Comparison of ENCODE assay signal across 8 cellular contexts in genomic region chr5:122723606-122724352, GRCh38. TPM values are rescaled to one million over a fixed set of nuclear protein-coding genes. Genes with fewer than 3 reads are reported as not detected.
A peak's percentile ranks its signal among the peaks of the same experiment; 100 is the strongest.
DNase-seq lines count a peak whose midpoint lies in the region; ATAC-seq and TF ChIP-seq lines count a peak whose summit lies in the region.

No MANE protein-coding gene starts in this region.

- no peaks in the 10 kb centered on the region for H3K9me3 ChIP-seq in GM23248 (ENCODE audit: low read depth)
- no peaks in the 10 kb centered on the region for H3K9me3 ChIP-seq in MG63
- no peaks in the 10 kb centered on the region for H3K9me3 ChIP-seq in stomach
- peaks cover 2% of the 10 kb centered on the region for H3K9me3 ChIP-seq in WERI-Rb-1 (ENCODE audit: severe bottlenecking)

- H3K79me2 ChIP-seq in GM23248 (ENCODE audit: insufficient read depth) = no peaks in the 10 kb centered on the region

- H3K36me3 ChIP-seq in GM23248 (ENCODE audit: low read depth) (no peaks in the 10 kb centered on the region), MG63 (no peaks in the 10 kb centered on the region), stomach (no peaks in the 10 kb centered on the region), WERI-Rb-1 (no peaks in the 10 kb centered on the region)

- DNase-seq in GM23248 (peak; percentile 90), MG63 (peak; percentile 71), kidney tubule cell (ENCODE audit: low spot score) (peak; percentile 18), stomach (no peak), type B pancreatic cell (ENCODE audit: extremely low spot score, unreplicated experiment) (no peak), DMS79 (lab: John Stamatoyannopoulos, UW) (no peak), WERI-Rb-1 (no peak)

- no peaks in the 10 kb centered on the region for H4K20me1 ChIP-seq in GM23248 (ENCODE audit: insufficient read depth)

- no peaks in the 10 kb centered on the region for H3K27me3 Mint-ChIP-seq in type B pancreatic cell

- no peak for TF ChIP-seq EP300 in stomach (IDR thresholded peaks at IDR 0.05)

- no peaks in the 10 kb centered on the region for H3K9me2 ChIP-seq in GM23248 (ENCODE audit: insufficient read depth)

- in situ Hi-C loops in GM23248 (cut with MboI) = no loop called here

- peak overlapping the region; percentile 18 for H3K9ac ChIP-seq in GM23248

- 16 to 27% methylated on average over 4 of the region's 4 CpGs for WGBS in GM23248 (ENCODE audit: low coverage in 1 of 2, low lambda C conversion rate in 2 of 2, missing lambda C conversion rate in 2 of 2), 2 experiments
- 50 to 67% (median 58%) methylated on average over 4 of the region's 4 CpGs for WGBS in stomach, 5 donors

- H3K4me1 ChIP-seq in GM23248 (ENCODE audit: insufficient read depth) (peaks cover 29% of the 10 kb centered on the region), stomach (peaks cover 0 to 5% (median 0%) of the 10 kb centered on the region in 4 donors)

- TF ChIP-seq CTCF in stomach (IDR thresholded peaks at IDR 0.05) (no peak), type B pancreatic cell (conservative IDR thresholded peaks at IDR 0.05) (no peak), WERI-Rb-1 (IDR thresholded peaks at IDR 0.05; ENCODE audit: low read depth, low read length) (no peak)

- H3K4me3 ChIP-seq in GM23248 = peak overlapping the region; percentile 30
- no peak overlapping the region for H3K4me3 ChIP-seq in MG63
- no peak overlapping the region for H3K4me3 ChIP-seq in stomach
- H3K4me3 ChIP-seq in WERI-Rb-1 (ENCODE audit: low read depth, low read length) = no peak overlapping the region

- no peak overlapping the region for H3K4me3 Mint-ChIP-seq in type B pancreatic cell

- H3K36me3 Mint-ChIP-seq in type B pancreatic cell = no peaks in the 10 kb centered on the region

- no peaks in the 10 kb centered on the region for H3K4me1 Mint-ChIP-seq in type B pancreatic cell (ENCODE audit: unreplicated experiment)

- H3F3A ChIP-seq in GM23248 (ENCODE audit: insufficient read depth) = peaks cover 18% of the 10 kb centered on the region

- ATAC-seq in GM18511 (IDR thresholded peaks at IDR 0.05; ENCODE audit: unreplicated experiment) = peak; percentile 87

- H3K9me3 Mint-ChIP-seq in type B pancreatic cell = peaks cover 7% of the 10 kb centered on the region

- peak overlapping the region; percentile 31 for H2AFZ ChIP-seq in GM23248

- TF ChIP-seq POLR2A in stomach (IDR thresholded peaks at IDR 0.05) = no peak

- peak overlapping the region; percentile 63 for H3K4me2 ChIP-seq in GM23248 (ENCODE audit: unreplicated experiment)

- intact Hi-C loops in stomach (cut with DNase I; ENCODE audit: low total_unique reads) = no loop called here

- no peak overlapping the region for H3K27ac Mint-ChIP-seq in type B pancreatic cell

- H3K27me3 ChIP-seq in GM23248 (replicated peaks; ENCODE audit: insufficient read depth) = no peaks in the 10 kb centered on the region
- no peaks in the 10 kb centered on the region for H3K27me3 ChIP-seq in MG63
- no peaks in the 10 kb centered on the region for H3K27me3 ChIP-seq in stomach
- H3K27me3 ChIP-seq in WERI-Rb-1 (ENCODE audit: insufficient read depth, low read depth, severe bottlenecking) = no peaks in the 10 kb centered on the region

- H3K27ac ChIP-seq in GM23248 (peak overlapping the region; percentile 57), stomach (no peak overlapping the region), WERI-Rb-1 (no peak overlapping the region)

RNA-seq across cellular contexts. Expression of gene SNX2, which starts 51.1 kb away (rescaled TPM):
- total RNA-seq in GM23248 (2014; rRNA removed; shearing (Covaris generic)) = 39.1 and 56.5 TPM in 2 replicates
- polyA plus RNA-seq in GM23248 (2016; fragmentation: Nextera tagmentation; extraction: Ambion mirVana) (60.8 and 62.5 TPM in 2 replicates), stomach (10 to 100 TPM; 28.5 to 68.0 (median 37.7) TPM)
- 61.7 and 105 TPM in 2 replicates for total RNA-seq in MG63 (2014; rRNA removed; shearing (Covaris generic); ENCODE audit: low replicate concordance)
- total RNA-seq in stomach (100 to 1,000 TPM in 1 of 5 donors, 10 to 100 TPM in 4; 22.8 to 504 (median 68.3) TPM), type B pancreatic cell (ENCODE audit: low replicate concordance) (67.3 and 72.3 TPM in 2 replicates)

Comparison
In these comparisons a context has a peak if more than half of its experiments do, and no peak if none do; other contexts are left out.
1. DNase-seq: peak in GM23248 (single experiment), MG63 (single experiment) and kidney tubule cell (single experiment); none in stomach (single experiment), type B pancreatic cell (single experiment), DMS79 (single experiment) and WERI-Rb-1 (single experiment).